Comparison of ENCODE assay signal across 1 cellular context in the genomic region with DNA sequence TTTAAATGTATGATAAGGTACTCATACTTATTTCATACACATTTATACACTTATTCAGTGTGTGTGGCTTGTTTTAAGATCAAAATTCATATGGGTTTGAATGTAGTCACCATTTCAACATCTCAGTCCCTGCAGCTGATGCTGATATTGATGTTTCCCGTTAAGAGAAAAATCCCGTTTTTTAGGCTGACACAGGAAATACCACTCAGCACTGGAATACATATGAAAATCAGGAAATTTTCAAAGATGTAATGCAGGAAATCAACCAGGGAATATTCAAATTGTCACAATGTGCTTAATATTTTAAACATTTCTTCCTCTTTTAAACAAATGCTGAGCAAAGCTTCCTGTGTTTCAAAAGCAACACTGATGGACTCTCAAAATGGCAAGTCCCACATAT.
TF ChIP-seq lines count a peak whose summit lies in the region.

No MANE protein-coding gene starts in this region.

TF ChIP-seq in IMR-90, 13 proteins besides CTCF, POLR2A, EP300 and RAD21 (continued from another document):
- no peak for TF ChIP-seq MAZ (IDR thresholded peaks at IDR 0.05; ENCODE audit: borderline replicate concordance, low read depth, low read length)
- TF ChIP-seq, protein P1, sequence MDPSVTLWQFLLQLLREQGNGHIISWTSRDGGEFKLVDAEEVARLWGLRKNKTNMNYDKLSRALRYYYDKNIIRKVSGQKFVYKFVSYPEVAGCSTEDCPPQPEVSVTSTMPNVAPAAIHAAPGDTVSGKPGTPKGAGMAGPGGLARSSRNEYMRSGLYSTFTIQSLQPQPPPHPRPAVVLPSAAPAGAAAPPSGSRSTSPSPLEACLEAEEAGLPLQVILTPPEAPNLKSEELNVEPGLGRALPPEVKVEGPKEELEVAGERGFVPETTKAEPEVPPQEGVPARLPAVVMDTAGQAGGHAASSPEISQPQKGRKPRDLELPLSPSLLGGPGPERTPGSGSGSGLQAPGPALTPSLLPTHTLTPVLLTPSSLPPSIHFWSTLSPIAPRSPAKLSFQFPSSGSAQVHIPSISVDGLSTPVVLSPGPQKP (IDR thresholded peaks at IDR 0.05; ENCODE audit: borderline replicate concordance, low read depth, low read length), result no peak
- TF ChIP-seq MAFK (IDR thresholded peaks at IDR 0.05; ENCODE audit: low read depth, low read length), result no peak
- no peak for TF ChIP-seq CEBPB (IDR thresholded peaks at IDR 0.05; ENCODE audit: low read depth, low read length)
- TF ChIP-seq RFX5 (IDR thresholded peaks at IDR 0.05; ENCODE audit: low read depth, low read length), result no peak
- no peak for TF ChIP-seq NFE2L2 (IDR thresholded peaks at IDR 0.05; ENCODE audit: low read depth, low read length)
- no peak for TF ChIP-seq CHD1 (IDR thresholded peaks at IDR 0.05; ENCODE audit: low read depth, low read length)
- TF ChIP-seq RCOR1 (IDR thresholded peaks at IDR 0.05; ENCODE audit: insufficient replicate concordance, low read length), result no peak
